ENCODE assay signal across 25 cellular contexts in genomic region chrX:78063687-78064086, GRCh38.
"Had no signal": no experiment of that assay in that cellular context is flagged by ENCODE, and none has a peak within 500 bp of the region (broad histone marks: within the 10 kb centered on the region; RNA-seq: fewer than 3 reads in every experiment).

No MANE protein-coding gene starts in this region.

- H3K4me1 ChIP-seq: gastroesophageal sphincter, heart left ventricle, spleen, thyroid gland, upper lobe of right lung had no signal

- H3K27ac ChIP-seq: heart left ventricle, spleen, thyroid gland, upper lobe of right lung had no signal

- H3K27me3 Mint-ChIP-seq: progenitor cell of endocrine pancreas; stimulated activated naive CD8-positive, alpha-beta T cell treated with anti-CD3 and anti-CD28 coated beads, Interleukin-15, Interleukin-2, amounts not matched to agents 100 ng/mL and 50 ng/mL, for 24 hours had no signal

- DNase-seq: activated CD4-positive, alpha-beta T cell treated with anti-CD3 and anti-CD28 coated beads, Interleukin-2, amount 50 U/mL, for 4 hours; activated CD8-positive, alpha-beta memory T cell treated with anti-CD3 and anti-CD28 coated beads for 24 hours; activated CD8-positive, alpha-beta memory T cell treated with anti-CD3 and anti-CD28 coated beads, Interleukin-2, amount 50 U/mL, for 48 hours; activated effector memory CD4-positive, alpha-beta T cell treated with Interleukin-2 at 50 U/mL for 16 hours; activated naive CD4-positive, alpha-beta T cell treated with anti-CD3 and anti-CD28 coated beads for 36 hours; activated T-cell treated with anti-CD3 and anti-CD28 coated beads, Interleukin-2, amount 50 U/mL, for 4 hours; anterior cingulate cortex; caudate nucleus; effector memory CD4-positive, alpha-beta T cell; heart left ventricle; midbrain; spleen; stimulated activated CD4-positive, alpha-beta T cell treated with anti-CD3 and anti-CD28 coated beads, Interleukin-4, amount 100 ng/mL, for 1 hour; substantia nigra; T1000; thyroid gland; upper lobe of right lung had no signal

- H3K9me3 ChIP-seq: esophagus muscularis mucosa, gastroesophageal sphincter, thyroid gland, upper lobe of right lung had no signal

- H3K36me3 ChIP-seq: esophagus muscularis mucosa, gastroesophageal sphincter, heart left ventricle, spleen, thyroid gland, upper lobe of right lung had no signal

- ATAC-seq: activated T-cell treated with anti-CD3 and anti-CD28 coated beads, Interleukin-2, amount 50 U/mL, for 4 hours; gastroesophageal sphincter; heart left ventricle; natural killer cell treated with Interleukin-12 subunit alpha and Interleukin-12 subunit beta and Interleukin-15 and Interleukin-18, amount 100 ng/mL, for 72 hours; upper lobe of right lung; WTC11 had no signal

- H3K27me3 ChIP-seq: esophagus muscularis mucosa, gastroesophageal sphincter, heart left ventricle, spleen, thyroid gland, upper lobe of right lung had no signal

- H3K27ac Mint-ChIP-seq: activated naive CD4-positive, alpha-beta T cell treated with anti-CD3 and anti-CD28 coated beads for 36 hours; progenitor cell of endocrine pancreas; stimulated activated naive CD8-positive, alpha-beta T cell treated with anti-CD3 and anti-CD28 coated beads, Interleukin-15, Interleukin-2, amounts not matched to agents 100 ng/mL and 50 ng/mL, for 24 hours; T-helper 1 cell treated with Interleukin-12 subunit alpha and Interleukin-12 subunit beta and Interleukin-4 antibody, amounts not matched to agents 30 μg/mL and 1 μg/mL, for 36 hours; WTC11 had no signal

- H3K4me3 ChIP-seq: esophagus muscularis mucosa, gastroesophageal sphincter, heart left ventricle, spleen, thyroid gland, upper lobe of right lung had no signal

- H3K36me3 Mint-ChIP-seq: brain; natural killer cell treated with Interleukin-12 subunit alpha and Interleukin-12 subunit beta and Interleukin-15 and Interleukin-18, amount 100 ng/mL, for 72 hours; WTC11 had no signal

- H3K4me3 Mint-ChIP-seq: activated naive CD4-positive, alpha-beta T cell treated with anti-CD3 and anti-CD28 coated beads for 36 hours; activated T-cell treated with anti-CD3 and anti-CD28 coated beads, Interleukin-2, amount 50 U/mL, for 4 hours; brain; natural killer cell treated with Interleukin-12 subunit alpha and Interleukin-12 subunit beta and Interleukin-15 and Interleukin-18, amount 100 ng/mL, for 72 hours; stimulated activated naive CD8-positive, alpha-beta T cell treated with anti-CD3 and anti-CD28 coated beads, Interleukin-15, Interleukin-2, amounts not matched to agents 100 ng/mL and 50 ng/mL, for 24 hours; T-helper 1 cell treated with Interleukin-12 subunit alpha and Interleukin-12 subunit beta and Interleukin-4 antibody, amounts not matched to agents 30 μg/mL and 1 μg/mL, for 36 hours; WTC11 had no signal

- H3K9me3 Mint-ChIP-seq: activated naive CD4-positive, alpha-beta T cell treated with anti-CD3 and anti-CD28 coated beads for 36 hours; activated T-cell treated with anti-CD3 and anti-CD28 coated beads, Interleukin-2, amount 50 U/mL, for 4 hours; natural killer cell treated with Interleukin-12 subunit alpha and Interleukin-12 subunit beta and Interleukin-15 and Interleukin-18, amount 100 ng/mL, for 72 hours; stimulated activated naive CD8-positive, alpha-beta T cell treated with anti-CD3 and anti-CD28 coated beads, Interleukin-15, Interleukin-2, amounts not matched to agents 100 ng/mL and 50 ng/mL, for 24 hours had no signal

- H3K4me1 Mint-ChIP-seq: WTC11 had no signal
